26 cellular contexts compared by ENCODE assay signal in genomic region chr11:92920295-92920694, GRCh38. TPM values are rescaled to one million over a fixed set of nuclear protein-coding genes. Genes with fewer than 3 reads are reported as not detected.
"Had no signal": no experiment of that assay in that cellular context is flagged by ENCODE, and none has a peak within 500 bp of the region (broad histone marks: within the 10 kb centered on the region; RNA-seq: fewer than 3 reads in every experiment).

No MANE protein-coding gene starts in this region.

- H3K4me1 Mint-ChIP-seq: activated CD8-positive, alpha-beta memory T cell treated with anti-CD3 and anti-CD28 coated beads, Interleukin-2, amount 10 ng/mL, durations not matched to agents 7 days and 5 days; activated naive CD4-positive, alpha-beta T cell treated with anti-CD3 and anti-CD28 coated beads, Interleukin-2, amount 50 U/mL, for 24 hours; T-helper 17 cell had no signal

- H3K27ac Mint-ChIP-seq: activated CD8-positive, alpha-beta memory T cell treated with anti-CD3 and anti-CD28 coated beads, Interleukin-2, amount 10 ng/mL, durations not matched to agents 7 days and 5 days; activated naive CD4-positive, alpha-beta T cell treated with anti-CD3 and anti-CD28 coated beads, Interleukin-2, amount 50 U/mL, for 24 hours; activated T-cell treated with anti-CD3 and anti-CD28 coated beads, Interleukin-2, amount 50 U/mL, for 24 hours; activated T-helper 1 cell treated with anti-CD3 and anti-CD28 coated beads, Interleukin-12 subunit alpha, Interleukin-12 subunit beta, Interleukin-2, Interleukin-4 antibody, amounts not matched to agents 30 ng/mL and 10 ng/mL and 1 ng/mL, durations not matched to agents 14 hours and 24 hours and 36 hours; T-helper 17 cell; WTC11 had no signal

- H3K9me3 Mint-ChIP-seq: activated naive CD4-positive, alpha-beta T cell treated with anti-CD3 and anti-CD28 coated beads, Interleukin-2, amount 50 U/mL, for 24 hours; activated T-cell treated with anti-CD3 and anti-CD28 coated beads, Interleukin-2, amount 50 U/mL, for 24 hours had no signal

- DNase-seq: activated CD4-positive, alpha-beta T cell treated with anti-CD3 and anti-CD28 coated beads for 48 hours; activated CD4-positive, alpha-beta T cell treated with anti-CD3 and anti-CD28 coated beads, Interleukin-2, amount 50 U/mL, for 4 hours; activated CD4-positive, CD25-positive, alpha-beta regulatory T cell treated with anti-CD3 and anti-CD28 coated beads, Interleukin-2, amount 50 U/mL, for 72 hours; activated CD8-positive, alpha-beta memory T cell treated with anti-CD3 and anti-CD28 coated beads, Interleukin-2, amount 10 ng/mL, durations not matched to agents 7 days and 5 days; activated effector memory CD4-positive, alpha-beta T cell treated with Interleukin-2 at 50 U/mL for 16 hours; activated naive CD4-positive, alpha-beta T cell; activated T-cell treated with anti-CD3 and anti-CD28 coated beads, Interleukin-2, amount 50 U/mL, for 24 hours; body of pancreas; central memory CD4-positive, alpha-beta T cell; Karpas-422; MM.1S; NCI-H1417; NCI-H1930; NCI-H2171; NCI-H2227 treated with DMSO at 0.1 percent for 48 hours; NCI-H510A; NK-92 treated with Interleukin-12 subunit alpha and Interleukin-12 subunit beta, amount 100 ng/mL, for 24 hours; RPMI8226; T-helper 17 cell; T-helper 9 cell had no signal

- ATAC-seq: activated CD8-positive, alpha-beta memory T cell treated with anti-CD3 and anti-CD28 coated beads, Interleukin-2, amount 10 ng/mL, durations not matched to agents 7 days and 5 days; body of pancreas; K562; Panc1; Right ventricle myocardium inferior; T-helper 17 cell; WTC11 had no signal

- H3K4me3 Mint-ChIP-seq: activated CD8-positive, alpha-beta memory T cell treated with anti-CD3 and anti-CD28 coated beads, Interleukin-2, amount 10 ng/mL, durations not matched to agents 7 days and 5 days; activated naive CD4-positive, alpha-beta T cell treated with anti-CD3 and anti-CD28 coated beads, Interleukin-2, amount 50 U/mL, for 24 hours; activated T-cell treated with anti-CD3 and anti-CD28 coated beads, Interleukin-2, amount 50 U/mL, for 24 hours; activated T-helper 1 cell treated with anti-CD3 and anti-CD28 coated beads, Interleukin-12 subunit alpha, Interleukin-12 subunit beta, Interleukin-2, Interleukin-4 antibody, amounts not matched to agents 30 ng/mL and 10 ng/mL and 1 ng/mL, durations not matched to agents 14 hours and 24 hours and 36 hours; T-helper 17 cell; WTC11 had no signal

- H3K36me3 Mint-ChIP-seq: activated CD8-positive, alpha-beta memory T cell treated with anti-CD3 and anti-CD28 coated beads, Interleukin-2, amount 10 ng/mL, durations not matched to agents 7 days and 5 days; activated naive CD4-positive, alpha-beta T cell treated with anti-CD3 and anti-CD28 coated beads, Interleukin-2, amount 50 U/mL, for 24 hours had no signal

- H3K27me3 Mint-ChIP-seq: activated T-cell treated with anti-CD3 and anti-CD28 coated beads, Interleukin-2, amount 50 U/mL, for 24 hours had no signal

RNA-seq across cellular contexts. Expression of gene MTNR1B, which starts 49.2 kb away (rescaled TPM):
- polyA plus RNA-seq: K562 had no signal
